ENCODE assay signal across 13 cellular contexts in the genomic region with DNA sequence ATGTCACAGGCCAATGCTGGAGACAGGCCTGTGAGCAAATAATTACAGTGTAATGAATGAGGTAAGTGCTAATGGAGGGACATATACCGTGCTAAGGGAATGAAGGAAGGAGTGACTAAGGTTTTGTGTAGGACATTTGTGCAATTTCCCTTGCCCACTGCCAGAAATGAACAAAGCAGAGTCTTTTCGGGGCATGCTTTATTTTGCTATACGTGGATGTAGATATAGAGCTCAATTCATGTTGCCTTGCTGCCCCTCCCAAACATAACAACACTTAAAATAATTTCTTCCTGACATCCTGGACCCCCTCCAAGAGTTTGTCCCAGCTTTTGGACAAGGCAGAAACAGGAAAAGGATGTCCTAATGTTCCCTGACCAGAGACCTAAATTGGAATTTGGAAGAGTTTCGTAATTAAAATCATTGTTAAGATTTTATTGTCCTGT. TPM values are rescaled to one million over a fixed set of nuclear protein-coding genes. Genes with fewer than 3 reads are reported as not detected.
DNase-seq lines count a peak whose midpoint lies in the region; ATAC-seq and TF ChIP-seq lines count a peak whose summit lies in the region.
"Had no signal": no experiment of that assay in that cellular context is flagged by ENCODE, and none has a peak within 500 bp of the region (broad histone marks: within the 10 kb centered on the region; RNA-seq: fewer than 3 reads in every experiment).

No MANE protein-coding gene starts in this region.

- H2AFZ ChIP-seq in OCI-LY7 (ENCODE audit: low read length) = peak overlapping the region; percentile 88

- TF ChIP-seq CTCF in AG10803 (conservative IDR thresholded peaks at IDR 0.05; ENCODE audit: low read length) = no peak
- TF ChIP-seq CTCF in OCI-LY7 (conservative IDR thresholded peaks at IDR 0.05; ENCODE audit: low read length) = no peak
- no peak for TF ChIP-seq CTCF in esophagus squamous epithelium (IDR thresholded peaks at IDR 0.05)
- no peak for TF ChIP-seq CTCF in nephron progenitor cell (IDR thresholded peaks at IDR 0.05)

- no peaks in the 10 kb centered on the region for H3K36me3 ChIP-seq in OCI-LY7 (ENCODE audit: insufficient read depth, low read length)
- no peaks in the 10 kb centered on the region for H3K36me3 ChIP-seq in esophagus squamous epithelium
- H3K36me3 ChIP-seq in muscle layer of duodenum (ENCODE audit: control insufficient read depth in 1 of 2, insufficient read depth in 2 of 2, low read length in 2 of 2) = peaks cover 0 to 26% of the 10 kb centered on the region in 2 donors

- no peaks in the 10 kb centered on the region for H4K20me1 ChIP-seq in OCI-LY7 (ENCODE audit: insufficient read depth, low read length)

- DNase-seq in AG10803 (ENCODE audit: low read depth) (peak; percentile 85), OCI-LY7 (ENCODE audit: low spot score) (no peak), esophagus squamous epithelium (lab: John Stamatoyannopoulos, UW) (no peak), LoVo (ENCODE audit: low spot score) (no peak), nephron progenitor cell (no peak), globus pallidus (ENCODE audit: low spot score) (no peak)
- DNase-seq: activated gamma-delta T cell treated with Interleukin-2 at 50 U/mL for 16 hours; KBM-7; naive thymus-derived CD8-positive, alpha-beta T cell; NCI-H774 had no signal

- WGBS in esophagus squamous epithelium, 2 donors = 34 to 35% methylated on average over 4 of the region's 4 CpGs

- ATAC-seq in HG03521 (IDR thresholded peaks at IDR 0.05; ENCODE audit: unreplicated experiment) = no peak
- ATAC-seq: naive thymus-derived CD8-positive, alpha-beta T cell had no signal

- peaks cover 71% of the 10 kb centered on the region for H3K4me1 ChIP-seq in OCI-LY7 (ENCODE audit: insufficient read depth, low read length, poor library complexity, severe bottlenecking)
- H3K4me1 ChIP-seq in esophagus squamous epithelium = peaks cover 0 to 63% (median 41%) of the 10 kb centered on the region in 3 donors
- peaks cover 8 to 9% of the 10 kb centered on the region in 2 donors for H3K4me1 ChIP-seq in muscle layer of duodenum (ENCODE audit: control insufficient read depth in 1 of 2, insufficient read depth in 2 of 2, low read length in 2 of 2)

- H3K4me3 ChIP-seq in AG10803 (ENCODE audit: low read length) = no peak overlapping the region
- H3K4me3 ChIP-seq in OCI-LY7 (ENCODE audit: low read depth, low read length, poor library complexity, severe bottlenecking) = no peak overlapping the region
- H3K4me3 ChIP-seq in esophagus squamous epithelium = no peak overlapping the region
- no peak overlapping the region for H3K4me3 ChIP-seq in muscle layer of duodenum (ENCODE audit: low read depth in 1 of 2, low read length in 2 of 2)

- H3K27ac Mint-ChIP-seq in nephron progenitor cell = no peak overlapping the region
- H3K27ac Mint-ChIP-seq: B cell had no signal

- H3K4me1 Mint-ChIP-seq in nephron progenitor cell = peaks cover 50% of the 10 kb centered on the region

- no peaks in the 10 kb centered on the region for H3K27me3 ChIP-seq in esophagus squamous epithelium
- H3K27me3 ChIP-seq in muscle layer of duodenum (ENCODE audit: low read depth, low read length) = no peaks in the 10 kb centered on the region

- H3K4me3 Mint-ChIP-seq in nephron progenitor cell = no peak overlapping the region
- H3K4me3 Mint-ChIP-seq: B cell; naive thymus-derived CD8-positive, alpha-beta T cell had no signal

- peaks cover 9% of the 10 kb centered on the region for H3K9me3 Mint-ChIP-seq in nephron progenitor cell

- BruUV-seq in OCI-LY7 (replicated peaks; lab: Mats Ljungman, UMichigan) = no TSS peak

- TF ChIP-seq POLR2A in esophagus squamous epithelium (IDR thresholded peaks at IDR 0.05) = no peak

- POLR2A ChIA-PET in OCI-LY7 (lab: Charles Lee) = interaction anchor here (0.6 to 2.4 kb wide), 4 partner anchors 9 to 24 kb away, joined by 4 to 11 read pairs (median 5); a partner anchor contains a TSS

- H3K9me2 ChIP-seq in OCI-LY7 (ENCODE audit: insufficient read depth, low read length) = no peaks in the 10 kb centered on the region

- no peaks in the 10 kb centered on the region for H3K36me3 Mint-ChIP-seq in nephron progenitor cell (ENCODE audit: low read depth)
- H3K36me3 Mint-ChIP-seq: naive thymus-derived CD8-positive, alpha-beta T cell had no signal

- H3K27me3 Mint-ChIP-seq in nephron progenitor cell (ENCODE audit: low read depth, poor library complexity) = peaks cover 3% of the 10 kb centered on the region

- no peak overlapping the region for H3K4me2 ChIP-seq in OCI-LY7 (ENCODE audit: low read length)

- H3K27ac ChIP-seq in OCI-LY7 (ENCODE audit: low read depth, low read length, poor library complexity, severe bottlenecking) (no peak overlapping the region), esophagus squamous epithelium (peak overlapping the region; percentile 53 to 87 (median 72)), muscle layer of duodenum (ENCODE audit: low read length) (peak overlapping the region; percentile 41)

- H3K9me3 ChIP-seq in OCI-LY7 (ENCODE audit: low read length) (no peaks in the 10 kb centered on the region), esophagus squamous epithelium (no peaks in the 10 kb centered on the region), muscle layer of duodenum (ENCODE audit: control insufficient read depth in 1 of 2, low read length in 2 of 2) (no peaks in the 10 kb centered on the region)

- intact Hi-C loops in OCI-LY7 (cut with micrococcal nuclease; ENCODE audit: unreplicated experiment) (loop anchor here (10.0 kb wide), 1 partner anchor 132 kb away; no protein-coding TSS in a partner anchor), esophagus squamous epithelium (cut with DNase I) (no loop called here)

- H3K79me2 ChIP-seq in OCI-LY7 (ENCODE audit: insufficient read depth, low read depth, low read length) = no peaks in the 10 kb centered on the region

- CTCF ChIA-PET in OCI-LY7 (lab: Charles Lee; ENCODE audit: unreplicated experiment) = interaction anchor here (0.9 kb wide), 1 partner anchor 12 kb away, joined by 3 read pairs; no protein-coding TSS in a partner anchor

RNA-seq across cellular contexts. Expression of a gene that starts 23.7 kb away (rescaled TPM):
- total RNA-seq in OCI-LY7 (2014; rRNA removed; shearing (Covaris generic)) = 0.49 and 0.92 TPM in 2 replicates
- total RNA-seq in OCI-LY7 (2022) (22.3 and 44.6 TPM in 2 replicates), esophagus squamous epithelium (1 to 10 TPM in 1 of 4 donors, under 1 TPM in 3; 0.42 to 1.3 (median 0.63) TPM)
